ENCODE assay signal across 19 cellular contexts in the genomic region with DNA sequence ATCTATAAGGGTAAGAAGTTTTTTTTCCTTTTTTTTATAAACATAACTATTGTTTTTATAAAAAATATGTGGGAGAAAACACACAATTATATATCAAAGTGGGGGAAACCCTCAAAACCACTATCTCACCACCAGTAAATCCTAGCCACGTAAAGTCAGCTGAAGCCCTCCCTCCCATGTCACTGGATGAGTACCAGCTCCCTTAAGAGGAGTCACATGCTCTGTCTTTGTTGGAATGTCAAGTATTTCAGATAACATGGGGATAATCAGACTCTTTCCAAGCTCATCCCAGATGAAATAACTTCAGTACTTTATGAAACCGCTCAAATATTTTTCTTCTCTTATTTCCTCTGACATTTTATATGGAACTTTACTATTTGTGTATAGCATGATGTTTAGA. TPM values are rescaled to one million over a fixed set of nuclear protein-coding genes. Genes with fewer than 3 reads are reported as not detected.
A peak's percentile ranks its signal among the peaks of the same experiment; 100 is the strongest.
DNase-seq lines count a peak whose midpoint lies in the region; ATAC-seq and TF ChIP-seq lines count a peak whose summit lies in the region.
"Had no signal": no experiment of that assay in that cellular context is flagged by ENCODE, and none has a peak within 500 bp of the region (broad histone marks: within the 10 kb centered on the region; RNA-seq: fewer than 3 reads in every experiment).

No MANE protein-coding gene starts in this region.

- POLR2A ChIA-PET in CD8-positive, alpha-beta T cell (lab: Charles Lee): interaction anchor here (2.2 kb wide), 1 partner anchor 74 kb away, joined by 8 read pairs; a partner anchor contains a TSS

- no peaks in the 10 kb centered on the region for H3F3A ChIP-seq in neural progenitor cell (ENCODE audit: low read depth)

- no peak overlapping the region for H3K4me3 Mint-ChIP-seq in CD8-positive, alpha-beta T cell
- no peak overlapping the region for H3K4me3 Mint-ChIP-seq in neural progenitor cell
- no peak overlapping the region for H3K4me3 Mint-ChIP-seq in T-helper 2 cell treated with Interferon-gamma antibody and Interleukin-4, amounts not matched to agents 5 μg/mL and 100 μg/mL, for 36 hours
- H3K4me3 Mint-ChIP-seq: activated CD4-positive, alpha-beta T cell treated with anti-CD3 and anti-CD28 coated beads, Interleukin-2, amount 10 ng/mL, durations not matched to agents 7 days and 5 days; activated T-helper 1 cell treated with anti-CD3 and anti-CD28 coated beads, Interleukin-12 subunit alpha, Interleukin-12 subunit beta, Interleukin-2, Interleukin-4 antibody, amounts not matched to agents 30 ng/mL and 10 ng/mL and 1 ng/mL, durations not matched to agents 14 hours and 24 hours and 36 hours; natural killer cell; T-helper 1 cell treated with Interleukin-12 subunit alpha and Interleukin-12 subunit beta and Interleukin-4 antibody, amounts not matched to agents 30 μg/mL and 1 μg/mL, for 36 hours had no signal

- H4K20me1 ChIP-seq in neural progenitor cell (ENCODE audit: low read depth): no peaks in the 10 kb centered on the region

- DNase-seq in CD8-positive, alpha-beta T cell: no peak
- DNase-seq in heart left ventricle: peak in 1 of 5 donors; percentile 41
- peak; percentile 21 for DNase-seq in neural progenitor cell (ENCODE audit: low spot score)
- no peak for DNase-seq in T-helper 2 cell treated with Interferon-gamma antibody and Interleukin-4, amounts not matched to agents 5 μg/mL and 100 μg/mL, for 36 hours (ENCODE audit: low spot score)
- no peak for DNase-seq in NCI-H345 treated with DMSO at 0.1 percent for 48 hours (lab: John Stamatoyannopoulos, UW; ENCODE audit: unreplicated experiment)
- DNase-seq: activated CD4-positive, alpha-beta T cell treated with anti-CD3 and anti-CD28 coated beads, Interleukin-2, amount 10 ng/mL, durations not matched to agents 7 days and 5 days; aorta; C1 segment of cervical spinal cord; dermis blood vessel endothelial cell; foreskin keratinocyte; natural killer cell; NCI-H2227 treated with DMSO at 0.1 percent for 48 hours; OCI-M1 had no signal

- intact Hi-C loops in CD8-positive, alpha-beta T cell (cut with DNase I, micrococcal nuclease): loop anchor here in 1 of 2 experiments (2.0 kb wide), 1 partner anchor 75 kb away; a partner anchor contains a TSS
- intact Hi-C loops in heart left ventricle (cut with DNase I): loop anchor here in 8 of 10 donors (5.0 to 10.0 kb wide), 4 partner anchors 91 to 393 kb away; no protein-coding TSS in a partner anchor

- H3K4me3 ChIP-seq in CD8-positive, alpha-beta T cell (ENCODE audit: low read depth, low read length): no peak overlapping the region
- peak overlapping the region; percentile 33 to 64 (median 48) for H3K4me3 ChIP-seq in heart left ventricle
- H3K4me3 ChIP-seq in neural progenitor cell: no peak overlapping the region

- no peaks in the 10 kb centered on the region for H3K9me3 ChIP-seq in CD8-positive, alpha-beta T cell (ENCODE audit: low read length)
- H3K9me3 ChIP-seq in heart left ventricle (no peaks in the 10 kb centered on the region), neural progenitor cell (ENCODE audit: low read depth) (no peaks in the 10 kb centered on the region)

- WGBS in heart left ventricle, 4 donors: 23 to 41% (median 32%) methylated on average over 2 of the region's 2 CpGs

- H3K36me3 Mint-ChIP-seq in CD8-positive, alpha-beta T cell: no peaks in the 10 kb centered on the region
- no peaks in the 10 kb centered on the region for H3K36me3 Mint-ChIP-seq in neural progenitor cell
- no peaks in the 10 kb centered on the region for H3K36me3 Mint-ChIP-seq in T-helper 2 cell treated with Interferon-gamma antibody and Interleukin-4, amounts not matched to agents 5 μg/mL and 100 μg/mL, for 36 hours (ENCODE audit: low read depth)
- H3K36me3 Mint-ChIP-seq: natural killer cell had no signal

- no peak overlapping the region for H3K9ac ChIP-seq in neural progenitor cell

- H3K27me3 Mint-ChIP-seq in CD8-positive, alpha-beta T cell (ENCODE audit: low read depth): no peaks in the 10 kb centered on the region
- no peaks in the 10 kb centered on the region for H3K27me3 Mint-ChIP-seq in neural progenitor cell (ENCODE audit: insufficient read depth, low read depth)
- peaks cover 2% of the 10 kb centered on the region for H3K27me3 Mint-ChIP-seq in T-helper 2 cell treated with Interferon-gamma antibody and Interleukin-4, amounts not matched to agents 5 μg/mL and 100 μg/mL, for 36 hours (ENCODE audit: low read depth)

- H3K27ac Mint-ChIP-seq in CD8-positive, alpha-beta T cell: peak overlapping the region; percentile 14
- no peak overlapping the region for H3K27ac Mint-ChIP-seq in neural progenitor cell
- no peak overlapping the region for H3K27ac Mint-ChIP-seq in T-helper 2 cell treated with Interferon-gamma antibody and Interleukin-4, amounts not matched to agents 5 μg/mL and 100 μg/mL, for 36 hours
- H3K27ac Mint-ChIP-seq: activated CD4-positive, alpha-beta T cell treated with anti-CD3 and anti-CD28 coated beads, Interleukin-2, amount 10 ng/mL, durations not matched to agents 7 days and 5 days; activated T-helper 1 cell treated with anti-CD3 and anti-CD28 coated beads, Interleukin-12 subunit alpha, Interleukin-12 subunit beta, Interleukin-2, Interleukin-4 antibody, amounts not matched to agents 30 ng/mL and 10 ng/mL and 1 ng/mL, durations not matched to agents 14 hours and 24 hours and 36 hours; natural killer cell; T-helper 1 cell treated with Interleukin-12 subunit alpha and Interleukin-12 subunit beta and Interleukin-4 antibody, amounts not matched to agents 30 μg/mL and 1 μg/mL, for 36 hours had no signal

- peaks cover 35% of the 10 kb centered on the region for H3K4me1 ChIP-seq in CD8-positive, alpha-beta T cell (ENCODE audit: insufficient read depth, low read length)
- H3K4me1 ChIP-seq in heart left ventricle (peaks cover 0 to 27% (median 8%) of the 10 kb centered on the region in 12 donors), neural progenitor cell (no peaks in the 10 kb centered on the region)
- H3K4me1 ChIP-seq: foreskin keratinocyte had no signal

- H3K4me2 ChIP-seq in neural progenitor cell: no peak overlapping the region

- no peak for TF ChIP-seq CTCF in CD8-positive, alpha-beta T cell (IDR thresholded peaks at IDR 0.05)
- TF ChIP-seq CTCF in heart left ventricle (IDR thresholded peaks at IDR 0.05): no peak
- TF ChIP-seq CTCF in neural progenitor cell (IDR thresholded peaks at IDR 0.05): no peak

- H2AFZ ChIP-seq in neural progenitor cell (replicated peaks): no peak overlapping the region

- no peak for TF ChIP-seq POLR2A in heart left ventricle (IDR thresholded peaks at IDR 0.05)

- H3K27ac ChIP-seq in CD8-positive, alpha-beta T cell (ENCODE audit: low read depth, low read length): no peak overlapping the region
- H3K27ac ChIP-seq in heart left ventricle (peak overlapping the region; percentile 77 to 98 (median 88)), neural progenitor cell (no peak overlapping the region)
- H3K27ac ChIP-seq: foreskin keratinocyte had no signal

- no peaks in the 10 kb centered on the region for H3K9me3 Mint-ChIP-seq in CD8-positive, alpha-beta T cell
- H3K9me3 Mint-ChIP-seq in neural progenitor cell: no peaks in the 10 kb centered on the region
- no peaks in the 10 kb centered on the region for H3K9me3 Mint-ChIP-seq in T-helper 2 cell treated with Interferon-gamma antibody and Interleukin-4, amounts not matched to agents 5 μg/mL and 100 μg/mL, for 36 hours
- H3K9me3 Mint-ChIP-seq: activated CD4-positive, alpha-beta T cell treated with anti-CD3 and anti-CD28 coated beads, Interleukin-2, amount 10 ng/mL, durations not matched to agents 7 days and 5 days; activated T-helper 1 cell treated with anti-CD3 and anti-CD28 coated beads, Interleukin-12 subunit alpha, Interleukin-12 subunit beta, Interleukin-2, Interleukin-4 antibody, amounts not matched to agents 30 ng/mL and 10 ng/mL and 1 ng/mL, durations not matched to agents 14 hours and 24 hours and 36 hours; natural killer cell; T-helper 1 cell treated with Interleukin-12 subunit alpha and Interleukin-12 subunit beta and Interleukin-4 antibody, amounts not matched to agents 30 μg/mL and 1 μg/mL, for 36 hours had no signal

- H3K79me2 ChIP-seq in neural progenitor cell (ENCODE audit: low read depth): no peaks in the 10 kb centered on the region

- ATAC-seq in CD8-positive, alpha-beta T cell: no peak
- ATAC-seq in SK-N-SH treated with all-trans-retinoic acid at 6 μM for 48 hours (peak; percentile 73), heart left ventricle (peak; percentile 52 to 72 (median 59)), GM21515 (IDR thresholded peaks at IDR 0.05; ENCODE audit: unreplicated experiment) (no peak), HG02610 (IDR thresholded peaks at IDR 0.05; ENCODE audit: unreplicated experiment) (no peak)
- ATAC-seq: foreskin keratinocyte, natural killer cell had no signal

- H3K27me3 ChIP-seq in CD8-positive, alpha-beta T cell (ENCODE audit: insufficient read depth, low read length): no peaks in the 10 kb centered on the region
- no peaks in the 10 kb centered on the region for H3K27me3 ChIP-seq in heart left ventricle
- H3K27me3 ChIP-seq in neural progenitor cell: no peaks in the 10 kb centered on the region
- H3K27me3 ChIP-seq: foreskin keratinocyte had no signal

- peaks cover 45% of the 10 kb centered on the region for H3K4me1 Mint-ChIP-seq in CD8-positive, alpha-beta T cell (ENCODE audit: low read depth)
- H3K4me1 Mint-ChIP-seq in neural progenitor cell: peaks cover 9% of the 10 kb centered on the region
- H3K4me1 Mint-ChIP-seq in T-helper 2 cell treated with Interferon-gamma antibody and Interleukin-4, amounts not matched to agents 5 μg/mL and 100 μg/mL, for 36 hours (ENCODE audit: low read depth): peaks cover 10% of the 10 kb centered on the region

- CTCF ChIA-PET in CD8-positive, alpha-beta T cell (lab: Charles Lee): interaction anchor here (0.9 to 3.1 kb wide), 3 partner anchors 10 to 96 kb away, joined by 3 to 6 read pairs (median 5); a partner anchor contains a TSS

- no peaks in the 10 kb centered on the region for H3K36me3 ChIP-seq in CD8-positive, alpha-beta T cell (ENCODE audit: insufficient read depth, low read length)
- peaks cover 0 to 25% (median 0%) of the 10 kb centered on the region in 9 donors for H3K36me3 ChIP-seq in heart left ventricle
- no peaks in the 10 kb centered on the region for H3K36me3 ChIP-seq in neural progenitor cell

TF ChIP-seq in SK-N-SH treated with all-trans-retinoic acid at 6 μM for 48 hours, 23 proteins besides CTCF, POLR2A, EP300 and RAD21:
- TF ChIP-seq ZFP3 (CRISPR knock-in tag; IDR thresholded peaks at IDR 0.05) (no peak; the same call in 1 of the 2 replicates), ISL1 (CRISPR knock-in tag; IDR thresholded peaks at IDR 0.05) (peak; percentile 70), ZNF565 (CRISPR knock-in tag; conservative IDR thresholded peaks at IDR 0.05; ENCODE audit: low read depth) (no peak), GLIS3 (CRISPR knock-in tag; IDR thresholded peaks at IDR 0.05) (no peak)

RNA-seq across cellular contexts. Expression of a gene that starts 2.4 kb away (rescaled TPM):
- total RNA-seq in CD8-positive, alpha-beta T cell: not detected
- 1,000 to 10,000 TPM in 1 of 9 donors, 100 to 1,000 TPM in 8; 466 to 1,072 (median 885) TPM for total RNA-seq in heart left ventricle
- 100 to 1,000 TPM; 592 to 872 TPM for polyA plus RNA-seq in heart left ventricle
- total RNA-seq in neural progenitor cell (ENCODE audit: low replicate concordance): not detected in 2 replicates
- total RNA-seq: activated CD4-positive, alpha-beta T cell treated with anti-CD3 and anti-CD28 coated beads, Interleukin-2, amount 10 ng/mL, durations not matched to agents 7 days and 5 days; activated T-helper 1 cell treated with anti-CD3 and anti-CD28 coated beads, Interleukin-12 subunit alpha, Interleukin-12 subunit beta, Interleukin-2, Interleukin-4 antibody, amounts not matched to agents 30 ng/mL and 10 ng/mL and 1 ng/mL, durations not matched to agents 14 hours and 24 hours and 36 hours; foreskin keratinocyte; kidney epithelial cell; natural killer cell had no signal
- polyA plus RNA-seq: foreskin keratinocyte had no signal

Comparison
In these comparisons a context has a peak if more than half of its experiments do, and no peak if none do; other contexts are left out.
1. ATAC-seq: peak in SK-N-SH treated with all-trans-retinoic acid at 6 μM for 48 hours (single experiment) and heart left ventricle (4 of 4); none in CD8-positive, alpha-beta T cell (single experiment), GM21515 (single experiment) and HG02610 (single experiment).
2. H3K27ac ChIP-seq: peak in heart left ventricle (12 of 12); none in CD8-positive, alpha-beta T cell (single experiment) and neural progenitor cell (single experiment).
3. H3K4me3 ChIP-seq: peak in heart left ventricle (12 of 12); none in CD8-positive, alpha-beta T cell (single experiment) and neural progenitor cell (single experiment).
4. RNA of a gene that starts 2.4 kb away (total RNA-seq): 466 to 1,072 TPM in heart left ventricle; not detected in CD8-positive, alpha-beta T cell and not detected in neural progenitor cell; every median in the first group is over 100 times any median in the second.